18 cellular contexts compared by ENCODE assay signal in the genomic region with DNA sequence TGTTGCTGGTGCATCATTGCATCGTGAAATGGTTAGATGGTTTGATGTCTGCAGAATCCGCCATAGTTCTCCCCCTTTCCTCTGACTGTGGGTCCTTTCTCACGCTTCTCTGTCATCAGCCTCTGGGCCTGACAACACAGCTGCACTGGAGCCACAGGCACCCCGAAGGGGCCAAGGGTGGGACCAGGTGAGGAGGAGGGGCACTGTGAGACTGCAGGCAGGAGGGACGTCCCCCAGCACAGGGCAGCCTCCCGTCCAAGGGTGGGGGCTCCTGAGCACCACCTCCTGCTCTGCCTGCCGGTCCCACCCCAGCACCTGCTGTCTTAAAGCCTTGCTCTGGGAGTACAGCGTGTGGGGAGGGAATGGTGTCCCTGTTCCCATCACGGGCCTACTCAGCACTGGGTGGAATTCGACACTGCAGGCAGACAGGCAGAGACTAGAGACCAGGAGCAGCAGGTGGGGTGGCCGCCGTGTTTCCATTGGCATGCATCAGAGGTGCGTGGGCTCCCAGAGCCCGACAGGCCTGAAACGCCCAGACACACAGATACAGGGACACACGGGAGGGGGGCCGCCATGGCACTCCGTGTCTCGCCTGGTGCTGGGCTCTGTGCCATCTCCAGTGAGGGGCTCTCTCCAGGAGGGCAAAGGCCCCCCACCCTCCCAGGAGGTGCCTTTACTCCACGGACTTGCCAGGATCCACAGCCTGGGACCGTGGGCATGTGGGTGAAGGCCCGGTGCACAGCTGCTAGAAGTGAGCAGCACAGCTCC. TPM values are rescaled to one million over a fixed set of nuclear protein-coding genes. Genes with fewer than 3 reads are reported as not detected.
DNase-seq lines count a peak whose midpoint lies in the region; ATAC-seq, FAIRE-seq and TF ChIP-seq lines count a peak whose summit lies in the region.
"Had no signal": no experiment of that assay in that cellular context is flagged by ENCODE, and none has a peak within 500 bp of the region (broad histone marks: within the 10 kb centered on the region; RNA-seq: fewer than 3 reads in every experiment).

No MANE protein-coding gene starts in this region.

- H3K4me3 ChIP-seq in left ventricle myocardium inferior (no peak overlapping the region), astrocyte (ENCODE audit: insufficient read depth, low read depth, low read length) (no peak overlapping the region)

- TF ChIP-seq CTCF in left ventricle myocardium inferior (IDR thresholded peaks at IDR 0.05; ENCODE audit: borderline replicate concordance) (no peak), astrocyte (IDR thresholded peaks at IDR 0.05; ENCODE audit: insufficient read depth, low read depth, low read length) (no peak)

- DNase-seq in Right ventricle myocardium superior: peak; percentile 16
- no peak for DNase-seq in left ventricle myocardium inferior
- no peak for DNase-seq in astrocyte (ENCODE audit: low read depth)
- DNase-seq in left kidney (ENCODE audit: low read depth, low spot score): peak; percentile 5
- no peak for DNase-seq in stimulated activated CD4-positive, alpha-beta T cell treated with anti-CD3 and anti-CD28 coated beads, Interleukin-2, amount 100 ng/mL, for 48 hours
- DNase-seq in dermis blood vessel endothelial cell: no peak
- no peak for DNase-seq in Right ventricle myocardium inferior (ENCODE audit: missing footprints)
- DNase-seq: Calu3; CD4-positive, alpha-beta T cell; DND-41; GDM1; NCI-H1930; NCI-H226; NCI-H69; SHP77 had no signal

- H3K36me3 ChIP-seq in left ventricle myocardium inferior (no peaks in the 10 kb centered on the region), astrocyte (ENCODE audit: insufficient read depth, low read length) (no peaks in the 10 kb centered on the region)

- H3K36me3 Mint-ChIP-seq in astrocyte (ENCODE audit: low read depth, unreplicated experiment): peaks cover 4% of the 10 kb centered on the region

- H3K27ac ChIP-seq in left ventricle myocardium inferior (replicated peaks) (no peak overlapping the region), astrocyte (ENCODE audit: low read depth, low read length) (no peak overlapping the region)

- no peaks in the 10 kb centered on the region for H3K27me3 Mint-ChIP-seq in astrocyte (ENCODE audit: low read depth, unreplicated experiment)
- H3K27me3 Mint-ChIP-seq: CD4-positive, alpha-beta T cell had no signal

- ATAC-seq in Right ventricle myocardium superior (ENCODE audit: poor library complexity): no peak
- no peak for ATAC-seq in Right ventricle myocardium inferior
- no peak for ATAC-seq in GM18870 (IDR thresholded peaks at IDR 0.05; ENCODE audit: unreplicated experiment)
- ATAC-seq: SK-N-SH treated with all-trans-retinoic acid at 6 μM for 48 hours had no signal

- H3K4me3 Mint-ChIP-seq in astrocyte (ENCODE audit: unreplicated experiment): peak overlapping the region; percentile 57
- H3K4me3 Mint-ChIP-seq: CD4-positive, alpha-beta T cell had no signal

- H3K27ac Mint-ChIP-seq in astrocyte (ENCODE audit: unreplicated experiment): no peak overlapping the region
- H3K27ac Mint-ChIP-seq: CD4-positive, alpha-beta T cell had no signal

- no peaks in the 10 kb centered on the region for H3K4me1 Mint-ChIP-seq in astrocyte (ENCODE audit: low read depth, unreplicated experiment)

- no peaks in the 10 kb centered on the region for H3K9me3 Mint-ChIP-seq in astrocyte (ENCODE audit: unreplicated experiment)
- H3K9me3 Mint-ChIP-seq: CD4-positive, alpha-beta T cell had no signal

- intact Hi-C loops in Right ventricle myocardium superior (cut with DNase I) (no loop called here), left ventricle myocardium inferior (cut with micrococcal nuclease) (no loop called here), Right ventricle myocardium inferior (cut with DNase I) (no loop called here)

- peaks cover 13% of the 10 kb centered on the region for H3K27me3 ChIP-seq in left ventricle myocardium inferior (ENCODE audit: low read depth)
- no peaks in the 10 kb centered on the region for H3K27me3 ChIP-seq in astrocyte (ENCODE audit: insufficient read depth, low read length)

- FAIRE-seq in astrocyte (lab: Jason Lieb, UNC): no peak

- H3K9me3 ChIP-seq in left ventricle myocardium inferior (replicated peaks) (peaks cover 4% of the 10 kb centered on the region), astrocyte (ENCODE audit: insufficient read depth, low read depth, low read length) (no peaks in the 10 kb centered on the region)

- H3K9ac ChIP-seq in astrocyte (ENCODE audit: low read length): no peak overlapping the region

- no peak overlapping the region for H2AFZ ChIP-seq in astrocyte (ENCODE audit: low read depth, low read length)

- no peak overlapping the region for H3K4me2 ChIP-seq in astrocyte (ENCODE audit: low read length)

- no peaks in the 10 kb centered on the region for H4K20me1 ChIP-seq in astrocyte (ENCODE audit: insufficient read depth, low read length)

- no peaks in the 10 kb centered on the region for H3K4me1 ChIP-seq in left ventricle myocardium inferior
- H3K4me1 ChIP-seq in astrocyte (ENCODE audit: insufficient read depth, low read length): no peaks in the 10 kb centered on the region

- H3K79me2 ChIP-seq in astrocyte (ENCODE audit: insufficient read depth, low read length): no peaks in the 10 kb centered on the region

RNA-seq across cellular contexts. Expression of gene CACNA1B, which starts 15.0 kb away (rescaled TPM):
- total RNA-seq in Right ventricle myocardium superior: 0.46 TPM
- total RNA-seq in left ventricle myocardium inferior: 0.19 TPM
- total RNA-seq in astrocyte: 3.1 and 3.5 TPM in 2 replicates
- 0.09 and 0.17 TPM in 2 replicates for total RNA-seq in dermis blood vessel endothelial cell
- 0.41 TPM for total RNA-seq in Right ventricle myocardium inferior
- total RNA-seq: Calu3; CD4-positive, alpha-beta T cell; H4 had no signal

Comparison
In these comparisons a context has a peak if more than half of its experiments do, and no peak if none do; other contexts are left out.
1. DNase-seq: peak in Right ventricle myocardium superior (single experiment) and left kidney (single experiment); none in left ventricle myocardium inferior (single experiment), astrocyte (single experiment), stimulated activated CD4-positive, alpha-beta T cell treated with anti-CD3 and anti-CD28 coated beads, Interleukin-2, amount 100 ng/mL, for 48 hours (0 of 2), dermis blood vessel endothelial cell (single experiment) and Right ventricle myocardium inferior (single experiment).